Comparison of ENCODE assay signal across 17 cellular contexts in genomic region chr17:51229889-51230288, GRCh38.
"Had no signal": no experiment of that assay in that cellular context is flagged by ENCODE, and none has a peak within 500 bp of the region (broad histone marks: within the 10 kb centered on the region; RNA-seq: fewer than 3 reads in every experiment).

No MANE protein-coding gene starts in this region.

- H3K36me3 Mint-ChIP-seq: activated CD4-positive, alpha-beta memory T cell treated with anti-CD3 and anti-CD28 coated beads for 36 hours had no signal

- DNase-seq: activated CD4-positive, alpha-beta memory T cell treated with anti-CD3 and anti-CD28 coated beads for 36 hours; activated effector memory CD4-positive, alpha-beta T cell treated with anti-CD3 and anti-CD28 coated beads, Interleukin-2, amount 50 U/mL, for 16 hours; activated T-cell treated with anti-CD3 and anti-CD28 coated beads, Interleukin-2, amount 50 U/mL, for 48 hours; adrenal gland; islet precursor cell; midbrain; ovary; stimulated activated CD4-positive, alpha-beta T cell treated with anti-CD3 and anti-CD28 coated beads, Interleukin-12 subunit alpha, Interleukin-12 subunit beta, amount 100 ng/mL, for 4 hours; stimulated activated CD4-positive, alpha-beta T cell treated with anti-CD3 and anti-CD28 coated beads, Interleukin-2, amount 100 ng/mL, for 24 hours; stimulated activated naive CD4-positive, alpha-beta T cell; transverse colon had no signal

- H3K4me3 Mint-ChIP-seq: activated CD4-positive, alpha-beta memory T cell treated with anti-CD3 and anti-CD28 coated beads for 36 hours; activated naive CD4-positive, alpha-beta T cell treated with anti-CD3 and anti-CD28 coated beads, Interleukin-2, amount 50 U/mL, for 24 hours; neural progenitor cell had no signal

- H3K9me3 ChIP-seq: adrenal gland, esophagus muscularis mucosa, ovary, transverse colon had no signal

- H3K27ac Mint-ChIP-seq: activated CD4-positive, alpha-beta memory T cell treated with anti-CD3 and anti-CD28 coated beads for 36 hours; activated naive CD4-positive, alpha-beta T cell treated with anti-CD3 and anti-CD28 coated beads, Interleukin-2, amount 50 U/mL, for 24 hours; neural progenitor cell had no signal

- H3K9me3 Mint-ChIP-seq: activated CD4-positive, alpha-beta memory T cell treated with anti-CD3 and anti-CD28 coated beads for 36 hours; activated naive CD4-positive, alpha-beta T cell treated with anti-CD3 and anti-CD28 coated beads, Interleukin-2, amount 50 U/mL, for 24 hours; neural progenitor cell had no signal

- H3K4me3 ChIP-seq: adrenal gland, cardiac muscle cell, esophagus muscularis mucosa, hepatocyte, lung, neural progenitor cell, ovary, transverse colon had no signal

- H3K4me2 ChIP-seq: hepatocyte, neural progenitor cell had no signal

- H3K9ac ChIP-seq: neural progenitor cell had no signal

- H3K27me3 Mint-ChIP-seq: activated CD4-positive, alpha-beta memory T cell treated with anti-CD3 and anti-CD28 coated beads for 36 hours; activated naive CD4-positive, alpha-beta T cell treated with anti-CD3 and anti-CD28 coated beads, Interleukin-2, amount 50 U/mL, for 24 hours had no signal

- H3K27ac ChIP-seq: cardiac muscle cell, esophagus muscularis mucosa, hepatocyte, neural progenitor cell, ovary, transverse colon had no signal

- H2AFZ ChIP-seq: hepatocyte, neural progenitor cell had no signal

- H3K4me1 Mint-ChIP-seq: neural progenitor cell had no signal

- H3K27me3 ChIP-seq: adrenal gland, cardiac muscle cell, esophagus muscularis mucosa, hepatocyte, neural progenitor cell, ovary, transverse colon had no signal

- H3K4me1 ChIP-seq: neural progenitor cell had no signal

- H3K36me3 ChIP-seq: adrenal gland, esophagus muscularis mucosa, neural progenitor cell, ovary, transverse colon had no signal
